In the genomic region with DNA sequence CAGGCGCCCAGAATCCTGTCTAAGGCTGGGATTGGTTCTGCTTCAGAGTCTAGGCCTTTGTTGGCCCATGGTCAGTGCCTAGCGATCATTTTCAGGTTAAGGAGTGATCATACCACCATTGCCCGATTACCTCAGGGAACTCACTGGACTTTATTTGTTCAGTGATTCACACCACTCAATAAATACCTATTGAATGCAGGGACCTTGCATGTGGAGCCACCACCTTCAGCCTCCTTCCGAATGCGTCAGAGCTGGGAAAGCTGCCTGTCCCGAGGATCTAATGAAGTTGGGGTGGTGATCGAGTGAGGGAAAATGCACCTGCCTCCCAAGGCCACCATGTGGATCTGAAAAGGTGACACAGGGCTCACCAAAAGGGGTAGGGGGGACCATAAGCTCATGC, we compare ENCODE assay signal across 23 cellular contexts. TPM values are rescaled to one million over a fixed set of nuclear protein-coding genes. Genes with fewer than 3 reads are reported as not detected.
A peak's percentile ranks its signal among the peaks of the same experiment; 100 is the strongest.
DNase-seq lines count a peak whose midpoint lies in the region; ATAC-seq and TF ChIP-seq lines count a peak whose summit lies in the region.
"Had no signal": no experiment of that assay in that cellular context is flagged by ENCODE, and none has a peak within 500 bp of the region (broad histone marks: within the 10 kb centered on the region; RNA-seq: fewer than 3 reads in every experiment).

No MANE protein-coding gene starts in this region.

- no peaks in the 10 kb centered on the region for H3K9me2 ChIP-seq in neural cell (ENCODE audit: insufficient read depth, low read length)

- no peaks in the 10 kb centered on the region for H3F3A ChIP-seq in neural cell (ENCODE audit: insufficient read depth, low read length, poor library complexity, severe bottlenecking)

- no peak overlapping the region for H3K4me3 ChIP-seq in WERI-Rb-1 (ENCODE audit: low read depth, low read length)
- H3K4me3 ChIP-seq in neural cell (ENCODE audit: low read length): peak overlapping the region; percentile 10
- no peak overlapping the region for H3K4me3 ChIP-seq in right cardiac atrium (ENCODE audit: low read length)
- H3K4me3 ChIP-seq: GM12878, GM23338, HAP-1, MG63 had no signal

- peak; percentile 66 for DNase-seq in DMS153 (lab: John Stamatoyannopoulos, UW)
- DNase-seq in DMS153 treated with DMSO at 0.1 percent for 48 hours (lab: John Stamatoyannopoulos, UW; ENCODE audit: unreplicated experiment): no peak
- DNase-seq in NCI-H146 (lab: John Stamatoyannopoulos, UW): peak; percentile 71
- no peak for DNase-seq in WERI-Rb-1
- DNase-seq in right cardiac atrium: no peak
- no peak for DNase-seq in activated CD8-positive, alpha-beta memory T cell treated with anti-CD3 and anti-CD28 coated beads for 24 hours
- DNase-seq in activated effector memory CD4-positive, alpha-beta T cell treated with Interleukin-2 at 50 U/mL for 16 hours: no peak
- DNase-seq: AML-193; CD8-positive, alpha-beta memory T cell; DND-41; MG63; NCI-H1417 treated with DMSO at 0.1 percent for 48 hours; NCI-H1930; NCI-H446; NCI-H526 treated with DMSO at 0.1 percent for 48 hours had no signal

- H3K4me1 ChIP-seq in right cardiac atrium (ENCODE audit: control insufficient read depth, insufficient read depth, low read length): no peaks in the 10 kb centered on the region
- H3K4me1 ChIP-seq: HAP-1 had no signal

- H3K9ac ChIP-seq in neural cell (ENCODE audit: low read length): peak overlapping the region; percentile 1

- WGBS in right cardiac atrium: 88% methylated on average over 7 of the region's 7 CpGs

- peak overlapping the region; percentile 79 for H3K27ac ChIP-seq in WERI-Rb-1
- H3K27ac ChIP-seq in neural cell (ENCODE audit: low read length): peak overlapping the region; percentile 9
- H3K27ac ChIP-seq in right cardiac atrium (ENCODE audit: low read length): no peak overlapping the region
- H3K27ac ChIP-seq: 22Rv1, C4-2B had no signal

- H3K36me3 ChIP-seq in WERI-Rb-1 (no peaks in the 10 kb centered on the region), neural cell (ENCODE audit: insufficient read depth, low read length) (no peaks in the 10 kb centered on the region)
- H3K36me3 ChIP-seq: HAP-1, MG63 had no signal

- TF ChIP-seq EP300 in neural cell (conservative IDR thresholded peaks at IDR 0.05; ENCODE audit: poor library complexity, severe bottlenecking): no peak

- no peak for TF ChIP-seq RAD21 in neural cell (conservative IDR thresholded peaks at IDR 0.05)

- no peak for ATAC-seq in right cardiac atrium
- ATAC-seq: GM12878, GM23338, Right ventricle myocardium inferior had no signal

- intact Hi-C loops in right cardiac atrium (cut with DNase I): no loop called here

- H3K4me2 ChIP-seq in neural cell (ENCODE audit: low read length): no peak overlapping the region
- H3K4me2 ChIP-seq: GM23338 had no signal

- no peak overlapping the region for H2AFZ ChIP-seq in neural cell (ENCODE audit: low read depth, low read length)
- H2AFZ ChIP-seq: GM23338 had no signal

- H3K79me2 ChIP-seq in neural cell (replicated peaks; ENCODE audit: insufficient read depth, low read length): peaks cover 75% of the 10 kb centered on the region

- H3K9me3 ChIP-seq in WERI-Rb-1 (ENCODE audit: severe bottlenecking) (no peaks in the 10 kb centered on the region), neural cell (ENCODE audit: low read length) (no peaks in the 10 kb centered on the region), right cardiac atrium (ENCODE audit: control insufficient read depth, low read length) (no peaks in the 10 kb centered on the region)
- H3K9me3 ChIP-seq: HAP-1, MG63 had no signal

- TF ChIP-seq CTCF in WERI-Rb-1 (IDR thresholded peaks at IDR 0.05; ENCODE audit: low read depth, low read length): no peak
- no peak for TF ChIP-seq CTCF in neural cell (IDR thresholded peaks at IDR 0.05; ENCODE audit: poor library complexity, severe bottlenecking)

- H3K27me3 ChIP-seq in WERI-Rb-1 (ENCODE audit: insufficient read depth, low read depth, severe bottlenecking) (no peaks in the 10 kb centered on the region), neural cell (ENCODE audit: insufficient read depth, low read depth, low read length) (no peaks in the 10 kb centered on the region), right cardiac atrium (ENCODE audit: control insufficient read depth, insufficient read depth) (no peaks in the 10 kb centered on the region)

- H4K20me1 ChIP-seq in neural cell (ENCODE audit: insufficient read depth): no peaks in the 10 kb centered on the region

TF ChIP-seq in neural cell, 6 proteins besides CTCF, POLR2A, EP300 and RAD21:
- TF ChIP-seq EZH2 (IDR thresholded peaks at IDR 0.05; ENCODE audit: borderline replicate concordance, insufficient read depth, low read length, poor library complexity, severe bottlenecking) (no peak), SMC3 (conservative IDR thresholded peaks at IDR 0.05; ENCODE audit: poor library complexity) (no peak), TAF1 (IDR thresholded peaks at IDR 0.05; ENCODE audit: low read depth) (no peak), POLR2AphosphoS5 (IDR thresholded peaks at IDR 0.05) (no peak), MXI1 (conservative IDR thresholded peaks at IDR 0.05; ENCODE audit: poor library complexity, severe bottlenecking) (no peak)
- TF ChIP-seq, protein P1, sequence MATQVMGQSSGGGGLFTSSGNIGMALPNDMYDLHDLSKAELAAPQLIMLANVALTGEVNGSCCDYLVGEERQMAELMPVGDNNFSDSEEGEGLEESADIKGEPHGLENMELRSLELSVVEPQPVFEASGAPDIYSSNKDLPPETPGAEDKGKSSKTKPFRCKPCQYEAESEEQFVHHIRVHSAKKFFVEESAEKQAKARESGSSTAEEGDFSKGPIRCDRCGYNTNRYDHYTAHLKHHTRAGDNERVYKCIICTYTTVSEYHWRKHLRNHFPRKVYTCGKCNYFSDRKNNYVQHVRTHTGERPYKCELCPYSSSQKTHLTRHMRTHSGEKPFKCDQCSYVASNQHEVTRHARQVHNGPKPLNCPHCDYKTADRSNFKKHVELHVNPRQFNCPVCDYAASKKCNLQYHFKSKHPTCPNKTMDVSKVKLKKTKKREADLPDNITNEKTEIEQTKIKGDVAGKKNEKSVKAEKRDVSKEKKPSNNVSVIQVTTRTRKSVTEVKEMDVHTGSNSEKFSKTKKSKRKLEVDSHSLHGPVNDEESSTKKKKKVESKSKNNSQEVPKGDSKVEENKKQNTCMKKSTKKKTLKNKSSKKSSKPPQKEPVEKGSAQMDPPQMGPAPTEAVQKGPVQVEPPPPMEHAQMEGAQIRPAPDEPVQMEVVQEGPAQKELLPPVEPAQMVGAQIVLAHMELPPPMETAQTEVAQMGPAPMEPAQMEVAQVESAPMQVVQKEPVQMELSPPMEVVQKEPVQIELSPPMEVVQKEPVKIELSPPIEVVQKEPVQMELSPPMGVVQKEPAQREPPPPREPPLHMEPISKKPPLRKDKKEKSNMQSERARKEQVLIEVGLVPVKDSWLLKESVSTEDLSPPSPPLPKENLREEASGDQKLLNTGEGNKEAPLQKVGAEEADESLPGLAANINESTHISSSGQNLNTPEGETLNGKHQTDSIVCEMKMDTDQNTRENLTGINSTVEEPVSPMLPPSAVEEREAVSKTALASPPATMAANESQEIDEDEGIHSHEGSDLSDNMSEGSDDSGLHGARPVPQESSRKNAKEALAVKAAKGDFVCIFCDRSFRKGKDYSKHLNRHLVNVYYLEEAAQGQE (IDR thresholded peaks at IDR 0.05; ENCODE audit: borderline replicate concordance): no peak
TF ChIP-seq in neural cell: peak in this region for 0.

RNA-seq across cellular contexts. Expression of a gene that starts 40.0 kb away (rescaled TPM):
- polyA plus RNA-seq in neural cell (7.7 and 12.4 TPM in 2 replicates), right cardiac atrium (0.77 TPM)
- 10.7 and 18.9 TPM in 2 replicates for polyA minus RNA-seq in neural cell
- total RNA-seq in right cardiac atrium: 1 to 10 TPM; 1.4 to 1.6 (median 1.6) TPM
- total RNA-seq: SK-MEL-5 had no signal

RNA-seq across cellular contexts. Expression of a gene that starts 45.2 kb away (rescaled TPM):
- polyA plus RNA-seq in neural cell: 69.9 and 72.8 TPM in 2 replicates
- 45.7 and 51.6 TPM in 2 replicates for polyA minus RNA-seq in neural cell
- total RNA-seq in right cardiac atrium: 10 to 100 TPM; 14.6 to 19.9 (median 17.8) TPM
- polyA plus RNA-seq in right cardiac atrium: 21.6 TPM

RNA-seq across cellular contexts. Expression of a gene that starts 47.9 kb away (rescaled TPM):
- 2.1 TPM in 2 replicates for polyA plus RNA-seq in neural cell
- polyA minus RNA-seq in neural cell: 7.6 and 10.0 TPM in 2 replicates
- 1 to 10 TPM; 5.4 to 7.3 (median 6.5) TPM for total RNA-seq in right cardiac atrium
- 3.3 TPM for polyA plus RNA-seq in right cardiac atrium

Comparison
In these comparisons a context has a peak if more than half of its experiments do, and no peak if none do; other contexts are left out.
1. DNase-seq: peak in DMS153 (single experiment) and NCI-H146 (single experiment); none in DMS153 treated with DMSO at 0.1 percent for 48 hours (single experiment), WERI-Rb-1 (single experiment), right cardiac atrium (0 of 3), activated CD8-positive, alpha-beta memory T cell treated with anti-CD3 and anti-CD28 coated beads for 24 hours (single experiment) and activated effector memory CD4-positive, alpha-beta T cell treated with Interleukin-2 at 50 U/mL for 16 hours (single experiment).